In genomic region chr5:161051920-161052500, GRCh38 we compare ENCODE assay signal across 21 cellular contexts.
DNase-seq lines count a peak whose midpoint lies in the region; ATAC-seq, FAIRE-seq and TF ChIP-seq lines count a peak whose summit lies in the region.
"Had no signal": no experiment of that assay in that cellular context is flagged by ENCODE, and none has a peak within 500 bp of the region (broad histone marks: within the 10 kb centered on the region; RNA-seq: fewer than 3 reads in every experiment).

No MANE protein-coding gene starts in this region.

- ATAC-seq in RWPE2 (ENCODE audit: low read depth), result peak; percentile 82
- no peak for ATAC-seq in HG02642 (IDR thresholded peaks at IDR 0.05; ENCODE audit: poor library complexity, unreplicated experiment)
- ATAC-seq in HG03571 (IDR thresholded peaks at IDR 0.05; ENCODE audit: unreplicated experiment), result no peak
- ATAC-seq: K562 had no signal

- TF ChIP-seq CTCF in D721Med (IDR thresholded peaks at IDR 0.05; ENCODE audit: insufficient read depth, missing control alignments) (no peak), RWPE2 (IDR thresholded peaks at IDR 0.05; ENCODE audit: poor library complexity, severe bottlenecking) (no peak), fibroblast of mammary gland (conservative IDR thresholded peaks at IDR 0.05; ENCODE audit: control insufficient read depth, insufficient read depth, low read depth, low read length) (no peak), WERI-Rb-1 (IDR thresholded peaks at IDR 0.05; ENCODE audit: low read depth, low read length) (no peak)

- H3K27ac ChIP-seq in RWPE2 (ENCODE audit: poor library complexity, severe bottlenecking) (no peak overlapping the region), WERI-Rb-1 (no peak overlapping the region)

- H3K9me3 ChIP-seq in RWPE2 (ENCODE audit: severe bottlenecking), result no peaks in the 10 kb centered on the region
- no peaks in the 10 kb centered on the region for H3K9me3 ChIP-seq in WERI-Rb-1 (ENCODE audit: severe bottlenecking)
- H3K9me3 ChIP-seq: BE2C, SK-N-SH had no signal

- H3K36me3 ChIP-seq in RWPE2 (ENCODE audit: low read depth), result no peaks in the 10 kb centered on the region
- no peaks in the 10 kb centered on the region for H3K36me3 ChIP-seq in WERI-Rb-1
- H3K36me3 ChIP-seq: BE2C had no signal

- H3K4me3 ChIP-seq in RWPE2 (ENCODE audit: severe bottlenecking) (no peak overlapping the region), fibroblast of mammary gland (ENCODE audit: control insufficient read depth, low read depth, low read length) (no peak overlapping the region), WERI-Rb-1 (ENCODE audit: low read depth, low read length) (no peak overlapping the region)
- H3K4me3 ChIP-seq: K562 had no signal

- H3K27me3 ChIP-seq in RWPE2 (ENCODE audit: insufficient read depth, poor library complexity, severe bottlenecking), result no peaks in the 10 kb centered on the region
- peaks cover 18% of the 10 kb centered on the region for H3K27me3 ChIP-seq in WERI-Rb-1 (ENCODE audit: insufficient read depth, low read depth, severe bottlenecking)
- H3K27me3 ChIP-seq: BE2C had no signal

- no peaks in the 10 kb centered on the region for H3K4me1 ChIP-seq in RWPE2 (ENCODE audit: insufficient read depth, poor library complexity, severe bottlenecking)
- H3K4me1 ChIP-seq: BE2C had no signal

- DNase-seq in D721Med (ENCODE audit: insufficient read length, low spot score) (no peak), NCI-H187 treated with DMSO at 0.1 percent for 48 hours (lab: John Stamatoyannopoulos, UW) (peak; percentile 16), RWPE2 (ENCODE audit: low spot score) (no peak), fibroblast of mammary gland (ENCODE audit: low read depth) (peak; percentile 63), NK-92 (lab: John Stamatoyannopoulos, UW; ENCODE audit: unreplicated experiment) (no peak), WERI-Rb-1 (no peak)
- DNase-seq: BE2C; CD4-positive, CD25-positive, alpha-beta regulatory T cell; H9; MV-4-11; NCI-H1417 treated with DMSO at 0.1 percent for 48 hours; NCI-H2029; NCI-H2171 treated with DMSO at 0.1 percent for 48 hours; NCI-H446; NK-92 treated with Interleukin-12 subunit alpha and Interleukin-12 subunit beta, amount 100 ng/mL, for 24 hours; SHP77 treated with DMSO at 0.1 percent for 48 hours; SK-N-SH had no signal

- FAIRE-seq in D721Med (lab: Jason Lieb, UNC), result peak; percentile 6
- FAIRE-seq: K562, RCC 7860 had no signal

Comparison
In these comparisons a context has a peak if more than half of its experiments do, and no peak if none do; other contexts are left out.
1. DNase-seq: peak in NCI-H187 treated with DMSO at 0.1 percent for 48 hours (single experiment) and fibroblast of mammary gland (single experiment); none in D721Med (single experiment), RWPE2 (single experiment), NK-92 (single experiment) and WERI-Rb-1 (single experiment).